ENCODE assay signal across 16 cellular contexts in the genomic region with DNA sequence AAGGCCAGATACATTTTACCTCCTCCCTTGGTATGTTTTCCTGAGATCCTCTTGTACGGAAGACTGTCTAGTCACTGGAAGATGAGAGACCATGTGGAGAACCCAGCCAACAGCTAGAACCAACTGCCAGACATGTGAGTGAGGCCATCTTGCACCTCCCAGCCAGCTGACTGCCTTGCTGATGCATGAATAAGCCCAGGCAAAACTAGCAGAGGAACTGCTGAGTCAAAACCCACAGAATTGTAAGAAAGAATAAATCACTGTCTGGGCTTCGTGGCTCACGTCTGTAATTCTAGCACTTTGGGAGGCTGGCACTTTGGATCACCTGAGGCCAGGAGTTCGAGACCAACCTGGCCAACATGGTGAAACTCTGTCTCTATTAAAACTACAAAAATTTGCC.
"Had no signal": no experiment of that assay in that cellular context is flagged by ENCODE, and none has a peak within 500 bp of the region (broad histone marks: within the 10 kb centered on the region; RNA-seq: fewer than 3 reads in every experiment).

No MANE protein-coding gene starts in this region.

- H3K36me3 Mint-ChIP-seq: immature natural killer cell, type B pancreatic cell had no signal

- H3K9me3 ChIP-seq: lower lobe of right lung had no signal

- H3K27ac ChIP-seq: lower lobe of right lung, WERI-Rb-1 had no signal

- H3K27ac Mint-ChIP-seq: activated T-cell treated with anti-CD3 and anti-CD28 coated beads, Interleukin-2, amount 50 U/mL, for 72 hours; immature natural killer cell; natural killer cell treated with Interleukin-12 subunit alpha and Interleukin-12 subunit beta and Interleukin-15 and Interleukin-18, amount 100 ng/mL, for 72 hours; stimulated activated naive CD8-positive, alpha-beta T cell treated with anti-CD3 and anti-CD28 coated beads, Interleukin-15, amount 100 ng/mL, for 72 hours; type B pancreatic cell had no signal

- H3K4me3 ChIP-seq: lower lobe of right lung had no signal

- H3K27me3 Mint-ChIP-seq: natural killer cell treated with Interleukin-12 subunit alpha and Interleukin-12 subunit beta and Interleukin-15 and Interleukin-18, amount 100 ng/mL, for 72 hours; stimulated activated naive CD8-positive, alpha-beta T cell treated with anti-CD3 and anti-CD28 coated beads, Interleukin-15, amount 100 ng/mL, for 72 hours; type B pancreatic cell had no signal

- H3K4me3 Mint-ChIP-seq: activated T-cell treated with anti-CD3 and anti-CD28 coated beads, Interleukin-2, amount 50 U/mL, for 72 hours; immature natural killer cell; natural killer cell treated with Interleukin-12 subunit alpha and Interleukin-12 subunit beta and Interleukin-15 and Interleukin-18, amount 100 ng/mL, for 72 hours; stimulated activated naive CD8-positive, alpha-beta T cell treated with anti-CD3 and anti-CD28 coated beads, Interleukin-15, amount 100 ng/mL, for 72 hours; type B pancreatic cell had no signal

- H3K4me1 Mint-ChIP-seq: immature natural killer cell; stimulated activated naive CD8-positive, alpha-beta T cell treated with anti-CD3 and anti-CD28 coated beads, Interleukin-15, amount 100 ng/mL, for 72 hours had no signal

- ATAC-seq: activated T-cell treated with anti-CD3 and anti-CD28 coated beads, Interleukin-2, amount 50 U/mL, for 72 hours; left cardiac atrium; lower lobe of right lung; natural killer cell treated with Interleukin-12 subunit alpha and Interleukin-12 subunit beta and Interleukin-15 and Interleukin-18, amount 100 ng/mL, for 72 hours; stimulated activated naive CD8-positive, alpha-beta T cell treated with anti-CD3 and anti-CD28 coated beads, Interleukin-15, amount 100 ng/mL, for 72 hours had no signal

- H3K4me1 ChIP-seq: lower lobe of right lung had no signal

- H3K36me3 ChIP-seq: lower lobe of right lung, WERI-Rb-1 had no signal

- H3K9me3 Mint-ChIP-seq: natural killer cell treated with Interleukin-12 subunit alpha and Interleukin-12 subunit beta and Interleukin-15 and Interleukin-18, amount 100 ng/mL, for 72 hours had no signal

- DNase-seq: activated CD4-positive, alpha-beta T cell treated with anti-CD3 and anti-CD28 coated beads for 1 hour; activated effector memory CD4-positive, alpha-beta T cell treated with anti-CD3 and anti-CD28 coated beads, Interleukin-2, amount 50 U/mL, for 16 hours; activated naive CD4-positive, alpha-beta T cell treated with anti-CD3 and anti-CD28 coated beads, Interleukin-2, amount 50 U/mL, for 16 hours; activated T-cell treated with anti-CD3 and anti-CD28 coated beads, Interleukin-2, amount 50 U/mL, for 72 hours; effector CD4-positive, alpha-beta T cell; immature natural killer cell; left cardiac atrium; lower lobe of right lung; occipital lobe; stimulated activated CD4-positive, alpha-beta T cell treated with anti-CD3 and anti-CD28 coated beads, Interleukin-12 subunit alpha, Interleukin-12 subunit beta, amount 100 ng/mL, for 4 hours; stimulated activated CD4-positive, alpha-beta T cell treated with anti-CD3 and anti-CD28 coated beads, Interleukin-1b, Interleukin-23, amount 100 ng/mL, for 48 hours; stimulated activated naive CD8-positive, alpha-beta T cell treated with anti-CD3 and anti-CD28 coated beads, Interleukin-15, amount 100 ng/mL, for 72 hours; T-helper 2 cell; WERI-Rb-1 had no signal
